In the genomic region with DNA sequence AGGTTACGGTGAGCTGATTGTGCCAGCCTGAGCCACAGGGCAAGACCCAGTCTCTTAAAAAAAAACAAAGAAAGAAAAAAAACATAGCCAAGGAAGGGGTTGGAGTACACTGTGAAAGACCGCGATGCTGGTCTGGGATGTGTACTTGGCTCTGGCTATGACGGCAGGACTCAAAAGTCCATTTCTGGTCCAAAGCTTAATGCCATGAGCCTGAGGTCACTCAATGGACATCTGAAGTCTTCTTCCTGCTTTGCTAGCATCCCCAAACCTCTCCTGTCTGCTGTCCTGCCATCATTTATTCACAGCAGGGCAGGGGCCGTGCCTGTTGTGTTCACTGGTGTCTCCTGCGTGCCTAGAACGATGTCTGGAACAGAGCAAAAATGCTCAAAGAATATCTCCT, we compare ENCODE assay signal across 13 cellular contexts. TPM values are rescaled to one million over a fixed set of nuclear protein-coding genes. Genes with fewer than 3 reads are reported as not detected.
A peak's percentile ranks its signal among the peaks of the same experiment; 100 is the strongest.
DNase-seq lines count a peak whose midpoint lies in the region; ATAC-seq and TF ChIP-seq lines count a peak whose summit lies in the region.
"Had no signal": no experiment of that assay in that cellular context is flagged by ENCODE, and none has a peak within 500 bp of the region (broad histone marks: within the 10 kb centered on the region; RNA-seq: fewer than 3 reads in every experiment).

No MANE protein-coding gene starts in this region.

- peak overlapping the region; percentile 42 for H2AFZ ChIP-seq in parathyroid adenoma

- H3K27me3 ChIP-seq in heart right ventricle: peaks cover 0 to 35% (median 0%) of the 10 kb centered on the region in 7 donors
- no peaks in the 10 kb centered on the region for H3K27me3 ChIP-seq in right cardiac atrium (ENCODE audit: control insufficient read depth, insufficient read depth)
- no peaks in the 10 kb centered on the region for H3K27me3 ChIP-seq in parathyroid adenoma (ENCODE audit: control insufficient read depth, insufficient read depth, low read length)
- no peaks in the 10 kb centered on the region for H3K27me3 ChIP-seq in aorta (ENCODE audit: control insufficient read depth in 1 of 2, insufficient read depth in 2 of 2, low read length in 1 of 2)
- no peaks in the 10 kb centered on the region for H3K27me3 ChIP-seq in BE2C

- TF ChIP-seq CTCF in heart right ventricle (IDR thresholded peaks at IDR 0.05) (no peak), parathyroid adenoma (IDR thresholded peaks at IDR 0.05) (no peak), BE2C (IDR thresholded peaks at IDR 0.05; ENCODE audit: low read depth, low read length) (no peak)

- no peaks in the 10 kb centered on the region for H3K36me3 ChIP-seq in heart right ventricle
- H3K36me3 ChIP-seq in parathyroid adenoma (ENCODE audit: control insufficient read depth, insufficient read depth, low read length): no peaks in the 10 kb centered on the region
- H3K36me3 ChIP-seq in aorta (ENCODE audit: control insufficient read depth in 1 of 2, insufficient read depth in 2 of 2, low read length in 1 of 2): no peaks in the 10 kb centered on the region
- no peaks in the 10 kb centered on the region for H3K36me3 ChIP-seq in BE2C

- DNase-seq in heart right ventricle: no peak
- DNase-seq in Right ventricle myocardium superior: no peak
- no peak for DNase-seq in right cardiac atrium
- DNase-seq in aorta: no peak
- no peak for DNase-seq in BE2C
- no peak for DNase-seq in activated CD4-positive, alpha-beta T cell treated with anti-CD3 and anti-CD28 coated beads, Interleukin-2, amount 50 U/mL, for 48 hours
- DNase-seq: activated CD8-positive, alpha-beta memory T cell treated with anti-CD3 and anti-CD28 coated beads, Interleukin-2, amount 50 U/mL, for 48 hours; mammary epithelial cell; NCI-H2081 treated with DMSO at 0.1 percent for 48 hours; NK-92 treated with Interleukin-12 subunit alpha and Interleukin-12 subunit beta, amount 100 ng/mL, for 24 hours had no signal

- 66 to 74% methylated on average over 7 of the region's 7 CpGs for WGBS in heart right ventricle, 2 donors
- 57% methylated on average over 7 of the region's 7 CpGs for WGBS in right cardiac atrium
- WGBS in aorta, 2 donors: 3 to 4% methylated on average over 7 of the region's 7 CpGs

- H3K27ac ChIP-seq in heart right ventricle: peak overlapping the region in 7 of 10 donors; percentile 23 to 86 (median 80)
- H3K27ac ChIP-seq in right cardiac atrium (ENCODE audit: low read length): peak overlapping the region; percentile 67
- H3K27ac ChIP-seq in parathyroid adenoma: no peak overlapping the region
- peak overlapping the region; percentile 80 to 100 for H3K27ac ChIP-seq in aorta (ENCODE audit: low read depth in 1 of 2, low read length in 2 of 2)
- H3K27ac ChIP-seq: VCaP had no signal

- intact Hi-C loops in heart right ventricle (cut with DNase I) (loop anchor here in 1 of 10 donors (5.0 kb wide), 1 partner anchor 49 kb away; no protein-coding TSS in a partner anchor), Right ventricle myocardium superior (cut with DNase I) (no loop called here), right cardiac atrium (cut with DNase I) (loop anchor here in 1 of 4 donors (10.0 kb wide), 1 partner anchor 57 kb away; no protein-coding TSS in a partner anchor), aorta (cut with DNase I) (loop anchor here in 1 of 2 donors (5.0 kb wide), 1 partner anchor 34 kb away; no protein-coding TSS in a partner anchor)

- ATAC-seq in heart right ventricle (peak in 2 of 8 donors; percentile 1), Right ventricle myocardium superior (ENCODE audit: poor library complexity) (no peak), right cardiac atrium (no peak), aorta (ENCODE audit: low FRiP score) (peak; percentile 72), GM18867 (IDR thresholded peaks at IDR 0.05; ENCODE audit: unreplicated experiment) (no peak)

- H3K4me1 ChIP-seq in heart right ventricle (peaks cover 3 to 31% (median 14%) of the 10 kb centered on the region in 9 donors), right cardiac atrium (ENCODE audit: control insufficient read depth, insufficient read depth, low read length) (peaks cover 9% of the 10 kb centered on the region), parathyroid adenoma (peaks cover 4% of the 10 kb centered on the region), aorta (ENCODE audit: control insufficient read depth in 1 of 2, insufficient read depth in 2 of 2, low read length in 2 of 2) (peaks cover 0 to 4% of the 10 kb centered on the region in 2 donors), BE2C (no peaks in the 10 kb centered on the region)

- H3K9me3 ChIP-seq in heart right ventricle (no peaks in the 10 kb centered on the region), right cardiac atrium (ENCODE audit: control insufficient read depth, low read length) (no peaks in the 10 kb centered on the region), parathyroid adenoma (ENCODE audit: control insufficient read depth, low read length) (no peaks in the 10 kb centered on the region), aorta (ENCODE audit: control insufficient read depth, low read length) (no peaks in the 10 kb centered on the region), BE2C (no peaks in the 10 kb centered on the region)

- H3K9ac ChIP-seq in parathyroid adenoma: no peak overlapping the region

- H3K4me3 ChIP-seq in heart right ventricle (no peak overlapping the region), right cardiac atrium (ENCODE audit: low read length) (no peak overlapping the region), parathyroid adenoma (ENCODE audit: low read depth, low read length) (no peak overlapping the region), aorta (ENCODE audit: low read length in 2 of 2) (no peak overlapping the region), BE2C (ENCODE audit: low read depth, low read length) (no peak overlapping the region)

- H3K4me2 ChIP-seq in parathyroid adenoma (ENCODE audit: low read length): no peak overlapping the region

- peaks cover 14% of the 10 kb centered on the region for H3K79me2 ChIP-seq in parathyroid adenoma

RNA-seq across cellular contexts. Expression of a gene that starts 1.5 kb away (rescaled TPM):
- total RNA-seq in heart right ventricle (10 to 100 TPM; 45.4 to 65.0 (median 49.4) TPM), Right ventricle myocardium superior (55.6 TPM), right cardiac atrium (10 to 100 TPM; 42.6 to 56.4 (median 55.1) TPM), aorta (100 to 1,000 TPM; 143 to 190 TPM)
- polyA plus RNA-seq in heart right ventricle (10 to 100 TPM; 52.8 to 68.4 TPM), right cardiac atrium (47.9 TPM), aorta (100 to 1,000 TPM in 1 of 2 donors, 10 to 100 TPM in 1; 24.0 to 122 TPM)
- 15.4 TPM for polyA plus RNA-seq in BE2C (2012; ENCODE audit: insufficient read depth, insufficient read length, low read depth)
